13 cellular contexts compared by ENCODE assay signal in the genomic region with DNA sequence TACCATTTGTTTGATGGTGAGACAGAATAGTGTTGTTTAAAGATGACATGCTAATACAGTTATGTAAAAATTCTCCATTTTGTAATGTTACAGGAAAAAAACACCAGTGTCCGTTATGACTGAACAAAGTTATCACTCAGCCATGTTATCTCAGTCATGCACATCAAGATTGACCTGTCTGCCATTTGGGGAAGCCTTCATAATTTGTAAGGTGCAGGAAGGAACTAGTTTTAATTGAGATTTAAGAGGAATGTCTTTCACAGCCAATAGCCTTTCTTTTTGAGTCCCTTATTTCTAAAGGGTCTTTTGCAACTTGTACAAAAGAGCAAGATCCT.
A peak's percentile ranks its signal among the peaks of the same experiment; 100 is the strongest.
DNase-seq lines count a peak whose midpoint lies in the region; ATAC-seq, FAIRE-seq and TF ChIP-seq lines count a peak whose summit lies in the region.
"Had no signal": no experiment of that assay in that cellular context is flagged by ENCODE, and none has a peak within 500 bp of the region (broad histone marks: within the 10 kb centered on the region; RNA-seq: fewer than 3 reads in every experiment).

No MANE protein-coding gene starts in this region.

- TF ChIP-seq CTCF in heart left ventricle (IDR thresholded peaks at IDR 0.05) = no peak
- no peak for TF ChIP-seq CTCF in right atrium auricular region (IDR thresholded peaks at IDR 0.05)
- no peak for TF ChIP-seq CTCF in GM12878 (IDR thresholded peaks at IDR 0.05 in 2 of 3, conservative IDR thresholded peaks at IDR 0.05 in 1 of 3; ENCODE audit: control insufficient read depth in 2 of 3, extremely low read depth in 1 of 3, insufficient read depth in 1 of 3, low read depth in 3 of 3, low read length in 3 of 3)
- no peak for TF ChIP-seq CTCF in neural progenitor cell (IDR thresholded peaks at IDR 0.05)
- no peak for TF ChIP-seq CTCF in vagina (IDR thresholded peaks at IDR 0.05)

- ATAC-seq in heart left ventricle (no peak), GM12878 (peak; percentile 9), GM21528 (IDR thresholded peaks at IDR 0.05; ENCODE audit: low FRiP score, unreplicated experiment) (no peak)
- ATAC-seq: sciatic nerve had no signal

- RAD21 ChIA-PET in GM12878 (lab: Charles Lee; ENCODE audit: unreplicated experiment) = interaction anchor here (0.6 to 15.6 kb wide), 37 partner anchors 8 to 592 kb away, joined by 3 to 292 read pairs (median 7); partner anchors contain the start of gene ZFP36L1

- H3K4me3 Mint-ChIP-seq in neural progenitor cell = no peak overlapping the region

- SMC1A ChIA-PET in GM12878 (lab: Charles Lee; ENCODE audit: uncharacterized antibody, unreplicated experiment) = interaction anchor here (1.0 to 13.5 kb wide), 36 partner anchors 8 to 592 kb away, joined by 3 to 314 read pairs (median 10); no protein-coding TSS in a partner anchor

- H2AFZ ChIP-seq in GM12878 (ENCODE audit: control insufficient read depth, low read depth, low read length) (peak overlapping the region; percentile 6), neural progenitor cell (replicated peaks) (no peak overlapping the region)

- H3K4me1 ChIP-seq in heart left ventricle = peaks cover 12 to 54% (median 49%) of the 10 kb centered on the region in 12 donors
- H3K4me1 ChIP-seq in right atrium auricular region = peaks cover 4 to 52% of the 10 kb centered on the region in 2 donors
- peaks cover 41% of the 10 kb centered on the region for H3K4me1 ChIP-seq in GM12878 (ENCODE audit: control insufficient read depth, insufficient read depth, low read length)
- peaks cover 72% of the 10 kb centered on the region for H3K4me1 ChIP-seq in neural progenitor cell
- H3K4me1 ChIP-seq in vagina = peaks cover 71% of the 10 kb centered on the region

- H3K36me3 ChIP-seq in heart left ventricle (no peaks in the 10 kb centered on the region), right atrium auricular region (no peaks in the 10 kb centered on the region), GM12878 (ENCODE audit: control insufficient read depth in 2 of 2, insufficient read depth in 2 of 2, low read length in 1 of 2) (no peaks in the 10 kb centered on the region), neural progenitor cell (no peaks in the 10 kb centered on the region), vagina (no peaks in the 10 kb centered on the region)
- H3K36me3 ChIP-seq: HAP-1 had no signal

- H3K79me2 ChIP-seq in GM12878 (ENCODE audit: control insufficient read depth, insufficient read depth, low read length) (no peaks in the 10 kb centered on the region), neural progenitor cell (ENCODE audit: low read depth) (no peaks in the 10 kb centered on the region)

- POLR2A ChIA-PET in GM12878 (lab: Charles Lee) = interaction anchor here (0.7 to 2.5 kb wide), 10 partner anchors 7 to 540 kb away, joined by 3 to 10 read pairs (median 4); no protein-coding TSS in a partner anchor

- FAIRE-seq in GM12878 (lab: Jason Lieb, UNC) = no peak

- DNase-seq in heart left ventricle (no peak), right atrium auricular region (ENCODE audit: low spot score) (no peak), GM12878 (ENCODE audit: low read depth, low spot score) (no peak), neural progenitor cell (ENCODE audit: low spot score) (no peak), vagina (ENCODE audit: extremely low spot score in 2 of 2) (no peak), NCI-H446 treated with DMSO at 0.1 percent for 48 hours (lab: John Stamatoyannopoulos, UW) (no peak), middle frontal gyrus (ENCODE audit: extremely low spot score, low spot score) (no peak)
- DNase-seq: activated CD4-positive, alpha-beta T cell treated with anti-CD3 and anti-CD28 coated beads for 4 hours; DND-41; NCI-H1436 treated with DMSO at 0.1 percent for 48 hours had no signal

- H3K9me3 ChIP-seq in heart left ventricle = no peaks in the 10 kb centered on the region
- H3K9me3 ChIP-seq in right atrium auricular region = no peaks in the 10 kb centered on the region
- no peaks in the 10 kb centered on the region; the same call in 2 of the 3 replicates for H3K9me3 ChIP-seq in GM12878 (replicated peaks; ENCODE audit: control insufficient read depth, insufficient read depth, low read length)
- no peaks in the 10 kb centered on the region for H3K9me3 ChIP-seq in neural progenitor cell (ENCODE audit: low read depth)
- H3K9me3 ChIP-seq in vagina = no peaks in the 10 kb centered on the region
- H3K9me3 ChIP-seq: HAP-1 had no signal

- intact Hi-C loops in heart left ventricle (cut with DNase I) (loop anchor here in 7 of 10 donors (10.0 kb wide), 10 partner anchors 53 to 533 kb away; no protein-coding TSS in a partner anchor), GM12878 (cut with micrococcal nuclease; ENCODE audit: unreplicated experiment) (loop anchor here (2.0 kb wide), 3 partner anchors 33 to 255 kb away; no protein-coding TSS in a partner anchor), vagina (cut with DNase I) (no loop called here)

- no peaks in the 10 kb centered on the region for H3K36me3 Mint-ChIP-seq in neural progenitor cell

- no peak overlapping the region for H3K4me2 ChIP-seq in GM12878 (ENCODE audit: control insufficient read depth, insufficient read depth)
- H3K4me2 ChIP-seq in neural progenitor cell = peak overlapping the region; percentile 11

- peaks cover 26% of the 10 kb centered on the region for H3F3A ChIP-seq in neural progenitor cell (ENCODE audit: low read depth)

- TF ChIP-seq POLR2A in heart left ventricle (IDR thresholded peaks at IDR 0.05) (no peak), GM12878 (IDR thresholded peaks at IDR 0.05; ENCODE audit: low read depth, low read length) (no peak), vagina (IDR thresholded peaks at IDR 0.05) (no peak)

- no peaks in the 10 kb centered on the region for H3K27me3 ChIP-seq in heart left ventricle
- no peaks in the 10 kb centered on the region for H3K27me3 ChIP-seq in right atrium auricular region
- H3K27me3 ChIP-seq in GM12878 (replicated peaks in 1 of 2; ENCODE audit: control insufficient read depth in 2 of 2, insufficient read depth in 2 of 2, low read length in 1 of 2) = no peaks in the 10 kb centered on the region
- H3K27me3 ChIP-seq in neural progenitor cell = no peaks in the 10 kb centered on the region
- no peaks in the 10 kb centered on the region for H3K27me3 ChIP-seq in vagina

- CTCF ChIA-PET in GM12878 (lab: Yijun Ruan, JAX) = interaction anchor here (0.7 to 11.1 kb wide), 25 partner anchors 8 to 593 kb away, joined by 3 to 310 read pairs (median 10); no protein-coding TSS in a partner anchor

- WGBS in heart left ventricle, 4 donors = 55 to 74% (median 63%) methylated on average over 1 of the region's 1 CpG
- 0% methylated on average over 1 of the region's 1 CpG for WGBS in GM12878 (ENCODE audit: insufficient coverage, insufficient replicate concordance, low lambda C conversion rate, missing lambda C conversion rate)

- H3K9ac ChIP-seq in GM12878 (ENCODE audit: control insufficient read depth, insufficient read depth, low read length) = no peak overlapping the region
- no peak overlapping the region for H3K9ac ChIP-seq in neural progenitor cell

- no peaks in the 10 kb centered on the region for H3K9me3 Mint-ChIP-seq in neural progenitor cell

- peak overlapping the region; percentile 20 for H3K27ac Mint-ChIP-seq in neural progenitor cell

- in situ Hi-C loops in GM12878 (cut with MboI) = loop anchor here (10.0 kb wide), 1 partner anchor 433 kb away; no protein-coding TSS in a partner anchor

- no peak for TF ChIP-seq RAD21 in GM12878 (IDR thresholded peaks at IDR 0.05; ENCODE audit: insufficient read depth, low read depth, low read length)

- TF ChIP-seq EP300 in GM12878 (IDR thresholded peaks at IDR 0.05; ENCODE audit: borderline replicate concordance in 1 of 2, control insufficient read depth in 1 of 2, low read depth in 2 of 2, low read length in 2 of 2) = no peak

- peaks cover 82% of the 10 kb centered on the region for H3K4me1 Mint-ChIP-seq in neural progenitor cell

- H3K4me3 ChIP-seq in heart left ventricle (no peak overlapping the region), right atrium auricular region (no peak overlapping the region), GM12878 (no peak overlapping the region), neural progenitor cell (no peak overlapping the region), vagina (no peak overlapping the region)
- H3K4me3 ChIP-seq: HAP-1 had no signal

- no peaks in the 10 kb centered on the region for H3K27me3 Mint-ChIP-seq in neural progenitor cell (ENCODE audit: insufficient read depth, low read depth)

- no peaks in the 10 kb centered on the region for H4K20me1 ChIP-seq in GM12878 (ENCODE audit: control insufficient read depth, insufficient read depth)
- H4K20me1 ChIP-seq in neural progenitor cell (ENCODE audit: low read depth) = no peaks in the 10 kb centered on the region

- peak overlapping the region in 8 of 12 donors; percentile 3 to 91 (median 59) for H3K27ac ChIP-seq in heart left ventricle
- H3K27ac ChIP-seq in right atrium auricular region = peak overlapping the region in 1 of 2 donors; percentile 85
- peak overlapping the region; percentile 60; the same call in 1 of the 2 replicates for H3K27ac ChIP-seq in GM12878 (ENCODE audit: control insufficient read depth, insufficient read depth)
- no peak overlapping the region for H3K27ac ChIP-seq in neural progenitor cell
- peak overlapping the region; percentile 92 for H3K27ac ChIP-seq in vagina

- BruUV-seq in GM12878 (replicated peaks; lab: Mats Ljungman, UMichigan) = no TSS peak

TF ChIP-seq in GM12878, 131 proteins besides CTCF, POLR2A, EP300 and RAD21 (continues in another document):
- TF ChIP-seq MTA3 (IDR thresholded peaks at IDR 0.05; ENCODE audit: borderline replicate concordance, low read length) (0 out of 2 replicates have a peak, but pooled peaks have one; percentile 30), NR2C1 (IDR thresholded peaks at IDR 0.05) (no peak), SMC3 (IDR thresholded peaks at IDR 0.05; ENCODE audit: borderline replicate concordance, low read length) (no peak), ATF2 (IDR thresholded peaks at IDR 0.05; ENCODE audit: low read length) (peak; percentile 20; the same call in 1 of the 2 replicates), FOS (IDR thresholded peaks at IDR 0.05; ENCODE audit: borderline replicate concordance, extremely low read depth, insufficient read length) (no peak), EZH2 (IDR thresholded peaks at IDR 0.05; ENCODE audit: borderline replicate concordance, control insufficient read depth, low read depth, low read length) (no peak), NFIC (IDR thresholded peaks at IDR 0.05; ENCODE audit: low read depth, low read length) (peak; percentile 63; the same call in 1 of the 2 replicates), SMARCA5 (IDR thresholded peaks at IDR 0.05) (no peak)
